Comparison of ENCODE assay signal across 8 cellular contexts in genomic region chr11:90222459-90223247, GRCh38. TPM values are rescaled to one million over a fixed set of nuclear protein-coding genes. Genes with fewer than 3 reads are reported as not detected.
DNase-seq lines count a peak whose midpoint lies in the region; ATAC-seq and TF ChIP-seq lines count a peak whose summit lies in the region.

Gene CHORDC1, minus strand, starts transcription at chr11:90223049. Its CDS starts 95 bp downstream, at chr11:90222954.

- H3K27ac ChIP-seq in colonic mucosa: peak within 1 kb of the TSS; percentile 86

- TF ChIP-seq CTCF in BE2C (IDR thresholded peaks at IDR 0.05; ENCODE audit: low read depth, low read length) (no peak), colonic mucosa (IDR thresholded peaks at IDR 0.05) (no peak)

- peak; percentile 79 for TF ChIP-seq POLR2A in GM19193 (IDR thresholded peaks at IDR 0.05; ENCODE audit: extremely low read depth, insufficient read depth, insufficient read length)

- peak; percentile 92 for ATAC-seq in HG03432 (IDR thresholded peaks at IDR 0.05; ENCODE audit: unreplicated experiment)

- H3K9me3 ChIP-seq in BE2C (no peaks in the 10 kb centered on the region), colonic mucosa (no peaks in the 10 kb centered on the region)

- H3K9ac ChIP-seq in colonic mucosa (ENCODE audit: low read depth in 2 of 2, low read length in 2 of 2): peak within 1 kb of the TSS; percentile 64 to 78

- intact Hi-C loops in colonic mucosa (cut with DNase I): no loop called here

- 0 out of 2 replicates have a peak, but pooled peaks cover 4% of the 10 kb centered on the region for H3K36me3 ChIP-seq in BE2C
- H3K36me3 ChIP-seq in colonic mucosa: no peaks in the 10 kb centered on the region

- H3K4me1 ChIP-seq in BE2C (no peaks in the 10 kb centered on the region; the same call in 1 of the 2 replicates), colonic mucosa (peaks cover 8% of the 10 kb centered on the region)

- H3K4me3 ChIP-seq in BE2C (ENCODE audit: low read depth, low read length) (peak within 1 kb of the TSS; percentile 86), colonic mucosa (peak within 1 kb of the TSS; percentile 85)

- H3K27me3 ChIP-seq in BE2C: no peaks in the 10 kb centered on the region
- H3K27me3 ChIP-seq in colonic mucosa: no peaks in the 10 kb centered on the region

- DNase-seq in BE2C: peak; percentile 91
- DNase-seq in NCI-H524 treated with DMSO at 0.1 percent for 48 hours (lab: John Stamatoyannopoulos, UW): peak; percentile 63
- peak; percentile 90 for DNase-seq in activated CD4-positive, alpha-beta T cell treated with anti-CD3 and anti-CD28 coated beads for 4 hours
- DNase-seq in colonic mucosa: peak; percentile 98
- peak; percentile 91 for DNase-seq in kidney tubule cell (ENCODE audit: low spot score)
- DNase-seq in stimulated activated CD4-positive, alpha-beta T cell treated with anti-CD3 and anti-CD28 coated beads, Interleukin-1b, Interleukin-23, amount 100 ng/mL, for 24 hours (ENCODE audit: low read depth in 4 of 4, low spot score in 1 of 4): peak; percentile 86 to 93 (median 89)

RNA-seq across cellular contexts. Expression of gene CHORDC1, which starts in this region (rescaled TPM):
- polyA plus RNA-seq in BE2C (2012; ENCODE audit: insufficient read depth, insufficient read length, low read depth): 54.4 TPM
- total RNA-seq in colonic mucosa: 10 to 100 TPM; 26.9 to 42.9 TPM

Comparison
In these comparisons a context has a peak if more than half of its experiments do, and no peak if none do; other contexts are left out.
1. Peak in every context shown above with its lines: DNase-seq, ATAC-seq, H3K4me3 ChIP-seq and H3K27ac ChIP-seq.